Comparison of ENCODE assay signal across 7 cellular contexts in the genomic region with DNA sequence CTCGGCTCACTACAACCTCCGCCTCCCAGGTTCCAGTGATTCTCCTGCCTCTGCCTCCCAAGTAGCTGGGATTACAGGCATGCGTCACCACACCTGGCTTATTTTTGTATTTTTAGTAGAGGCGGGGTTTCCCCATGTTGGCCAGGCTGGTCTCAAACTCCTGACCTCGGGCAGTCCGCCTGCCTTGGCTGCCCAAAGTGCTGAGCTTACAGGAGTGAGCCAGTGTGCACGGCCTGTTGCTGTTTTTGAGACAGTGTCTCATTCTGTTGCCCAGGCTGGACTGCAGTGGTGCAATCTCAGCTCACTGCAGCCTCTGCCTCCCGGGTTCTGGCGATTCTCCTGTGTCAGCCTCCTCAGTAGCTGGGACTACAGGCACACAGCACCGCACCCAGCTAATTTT. TPM values are rescaled to one million over a fixed set of nuclear protein-coding genes. Genes with fewer than 3 reads are reported as not detected.
DNase-seq lines count a peak whose midpoint lies in the region; ATAC-seq, FAIRE-seq and TF ChIP-seq lines count a peak whose summit lies in the region.
"Not testable (repeated sequence)": the region's sequence is repeated elsewhere in the genome, so short reads cannot be mapped to it uniquely, and the experiment has no call there.

No MANE protein-coding gene starts in this region.

- peaks cover 22 to 37% of the 10 kb centered on the region in 2 experiments for H4K20me1 ChIP-seq in H1 (replicated peaks in 1 of 2; ENCODE audit: control insufficient read depth in 1 of 2, insufficient read depth in 2 of 2, low read length in 2 of 2)

- H3K23me2 ChIP-seq in H1 (ENCODE audit: low read depth, low read length) = not testable (repeated sequence)

- not testable (repeated sequence) for H3K4me3 ChIP-seq in H1 (ENCODE audit: extremely low read depth in 1 of 4, insufficient read depth in 2 of 4, low read depth in 3 of 4, low read length in 4 of 4); neuronal stem cell (ENCODE audit: low read length in 2 of 2); trophoblast cell (ENCODE audit: low read depth, low read length)

- POLR2A ChIA-PET in CD4-positive, alpha-beta T cell (lab: Charles Lee) = interaction anchor here (2.4 kb wide), 1 partner anchor 10 kb away, joined by 5 read pairs; no protein-coding TSS in a partner anchor
- POLR2A ChIA-PET in H1 (lab: Charles Lee; ENCODE audit: partially characterized antibody) = interaction anchor here (0.5 to 1.4 kb wide), 5 partner anchors 8 to 46 kb away, joined by 3 to 5 read pairs (median 3); no protein-coding TSS in a partner anchor

- WGBS in H1 (ENCODE audit: extremely low coverage in 1 of 2, insufficient coverage in 1 of 2, insufficient read length in 1 of 2, insufficient replicate concordance in 2 of 2, low coverage in 1 of 2, low lambda C conversion rate in 2 of 2, missing lambda C conversion rate in 1 of 2), 2 experiments = 95% methylated on average over 10 of the region's 10 CpGs; no CpG with 5 or more reads in 1 of the 2 experiments
- WGBS in neuronal stem cell (ENCODE audit: extremely low coverage in 2 of 2, insufficient read length in 2 of 2, insufficient replicate concordance in 1 of 2), 2 donors = no CpG with 5 or more reads among the region's 10 CpGs
- WGBS in trophoblast cell (ENCODE audit: extremely low coverage, insufficient coverage, insufficient read length) = no CpG with 5 or more reads among the region's 10 CpGs

- not testable (repeated sequence) for TF ChIP-seq POLR2A in H1 (IDR thresholded peaks at IDR 0.05; ENCODE audit: control extremely low read depth in 1 of 2, low read depth in 2 of 2, low read length in 2 of 2)

- not testable (repeated sequence) for H3K4me3 Mint-ChIP-seq in CD4-positive, alpha-beta T cell
- H3K4me3 Mint-ChIP-seq in T-helper 17 cell = peak overlapping the region; percentile 39
- peak overlapping the region; percentile 1 for H3K4me3 Mint-ChIP-seq in central memory CD8-positive, alpha-beta T cell

- not testable (repeated sequence) for TF ChIP-seq EP300 in H1 (IDR thresholded peaks at IDR 0.05; ENCODE audit: borderline replicate concordance in 1 of 2, low read depth in 2 of 2, low read length in 2 of 2)

- H2BK15ac ChIP-seq in H1 (ENCODE audit: low read length); neuronal stem cell (ENCODE audit: low read length): not testable (repeated sequence)

- H3K4me2 ChIP-seq in H1 (ENCODE audit: insufficient read depth in 1 of 2, low read depth in 2 of 2, low read length in 2 of 2); neuronal stem cell (ENCODE audit: insufficient read depth, low read length, poor library complexity, severe bottlenecking); trophoblast cell (ENCODE audit: low read length): not testable (repeated sequence)

- H3K9me3 Mint-ChIP-seq in CD4-positive, alpha-beta T cell; central memory CD8-positive, alpha-beta T cell: not testable (repeated sequence)

- not testable (repeated sequence) for H3K27me3 Mint-ChIP-seq in CD4-positive, alpha-beta T cell; T-helper 17 cell; central memory CD8-positive, alpha-beta T cell

- peak overlapping the region; percentile 19 for H3K27ac Mint-ChIP-seq in CD4-positive, alpha-beta T cell
- H3K27ac Mint-ChIP-seq in T-helper 17 cell; central memory CD8-positive, alpha-beta T cell (ENCODE audit: low read depth): not testable (repeated sequence)

- peaks cover 0 to 28% (median 4%) of the 10 kb centered on the region in 4 experiments; a peak in 5 of 8 replicates for H3K36me3 ChIP-seq in H1 (ENCODE audit: control insufficient read depth in 2 of 4, insufficient read depth in 4 of 4, low read length in 3 of 4)
- peaks cover 2 to 93% of the 10 kb centered on the region in 2 donors for H3K36me3 ChIP-seq in neuronal stem cell (replicated peaks in 1 of 2; ENCODE audit: control insufficient read depth in 2 of 2, insufficient read depth in 2 of 2, low read length in 2 of 2)
- H3K36me3 ChIP-seq in trophoblast cell (ENCODE audit: control insufficient read depth in 1 of 2, insufficient read depth in 2 of 2, low read length in 2 of 2) = peaks cover 12 to 14% of the 10 kb centered on the region in 2 experiments

- CTCF ChIA-PET in CD4-positive, alpha-beta T cell (lab: Charles Lee) = interaction anchor here (0.6 to 1.7 kb wide), 2 partner anchors 14 to 1754 kb away, joined by 3 to 5 read pairs; no protein-coding TSS in a partner anchor
- CTCF ChIA-PET in H1 (lab: Charles Lee; ENCODE audit: partially characterized antibody) = not testable (repeated sequence)

- H2BK5ac ChIP-seq in H1 (ENCODE audit: low read depth, low read length); neuronal stem cell (ENCODE audit: low read length); trophoblast cell (ENCODE audit: low read depth, low read length, poor library complexity): not testable (repeated sequence)

- H3K27ac ChIP-seq in CD4-positive, alpha-beta T cell (ENCODE audit: low read depth, low read length); H1 (ENCODE audit: low read depth, low read length); neuronal stem cell (replicated peaks; ENCODE audit: low read length); trophoblast cell (ENCODE audit: low read depth, low read length): not testable (repeated sequence)

- H2BK12ac ChIP-seq in H1 (ENCODE audit: low read depth, low read length); neuronal stem cell (ENCODE audit: low read length); trophoblast cell (ENCODE audit: low read length): not testable (repeated sequence)

- H3K14ac ChIP-seq in H1 (ENCODE audit: insufficient read length); neuronal stem cell (ENCODE audit: low read length); trophoblast cell (ENCODE audit: low read length): not testable (repeated sequence)

- H2BK120ac ChIP-seq in H1 (replicated peaks; ENCODE audit: low read depth, low read length); neuronal stem cell (ENCODE audit: low read depth, low read length); trophoblast cell (ENCODE audit: insufficient read depth, low read length, poor library complexity): not testable (repeated sequence)

- TF ChIP-seq CTCF in CD4-positive, alpha-beta T cell (IDR thresholded peaks at IDR 0.05); H1 (IDR thresholded peaks at IDR 0.05; ENCODE audit: control extremely low read depth in 1 of 3, insufficient read depth in 1 of 3, low read depth in 1 of 3, low read length in 3 of 3): not testable (repeated sequence)

- H2AFZ ChIP-seq in H1 (ENCODE audit: low read length); neuronal stem cell (ENCODE audit: low read length); trophoblast cell (ENCODE audit: insufficient read depth, low read length, poor library complexity): not testable (repeated sequence)

- H3K9me3 ChIP-seq in CD4-positive, alpha-beta T cell (ENCODE audit: control insufficient read depth, low read length); T-helper 17 cell (ENCODE audit: control insufficient read depth, low read length, poor library complexity, severe bottlenecking); H1 (ENCODE audit: insufficient read depth in 2 of 2, low read depth in 1 of 2, low read length in 1 of 2); neuronal stem cell (replicated peaks in 1 of 2; ENCODE audit: control insufficient read depth in 2 of 2, insufficient read depth in 1 of 2, low read depth in 1 of 2, low read length in 2 of 2); trophoblast cell (ENCODE audit: insufficient read depth, low read depth, low read length): not testable (repeated sequence)

- H4K5ac ChIP-seq in H1 (ENCODE audit: insufficient read length, low read depth, low read length) = not testable (repeated sequence)

- DNase-seq in CD4-positive, alpha-beta T cell; T-helper 17 cell; central memory CD8-positive, alpha-beta T cell (ENCODE audit: low spot score in 2 of 2); H1 (ENCODE audit: low read depth in 1 of 2, low spot score in 2 of 2); neuronal stem cell (ENCODE audit: low spot score); trophoblast cell: not testable (repeated sequence)
- DNase-seq in mesenteric fat pad (ENCODE audit: low spot score) = peak; percentile 55

- H4K12ac ChIP-seq in trophoblast cell (ENCODE audit: low read depth, low read length) = not testable (repeated sequence)

- TF ChIP-seq RAD21 in H1 (IDR thresholded peaks at IDR 0.05 in 1 of 2, conservative IDR thresholded peaks at IDR 0.05 in 1 of 2; ENCODE audit: low read depth in 2 of 2, low read length in 2 of 2) = not testable (repeated sequence)

- not testable (repeated sequence) for FAIRE-seq in H1 (lab: Jason Lieb, UNC)

- not testable (repeated sequence) for H3K23ac ChIP-seq in H1 (ENCODE audit: insufficient read length); trophoblast cell (ENCODE audit: low read length)
- H3K23ac ChIP-seq in neuronal stem cell (ENCODE audit: low read depth, low read length, poor library complexity) = peak overlapping the region; percentile 43

- not testable (repeated sequence) for H3K4ac ChIP-seq in H1 (replicated peaks; ENCODE audit: insufficient read length, low read depth, low read length); neuronal stem cell (ENCODE audit: low read length)
- peak overlapping the region; percentile 8 for H3K4ac ChIP-seq in trophoblast cell (ENCODE audit: low read depth, low read length)

- ATAC-seq in CD4-positive, alpha-beta T cell (ENCODE audit: poor library complexity); T-helper 17 cell; central memory CD8-positive, alpha-beta T cell (replicated peaks; ENCODE audit: extremely low read depth, poor library complexity, severe bottlenecking): not testable (repeated sequence)

- H3K56ac ChIP-seq in H1 (replicated peaks; ENCODE audit: insufficient read length, low read depth, low read length) = not testable (repeated sequence)

- not testable (repeated sequence) for H4K91ac ChIP-seq in H1 (replicated peaks; ENCODE audit: insufficient read length, low read length); neuronal stem cell (ENCODE audit: low read depth, low read length, poor library complexity); trophoblast cell (ENCODE audit: low read depth, low read length)

- peaks cover 79% of the 10 kb centered on the region for H3K36me3 Mint-ChIP-seq in CD4-positive, alpha-beta T cell (ENCODE audit: low read depth)
- H3K36me3 Mint-ChIP-seq in T-helper 17 cell (ENCODE audit: low read depth) = not testable (repeated sequence)
- H3K36me3 Mint-ChIP-seq in central memory CD8-positive, alpha-beta T cell (ENCODE audit: insufficient read depth) = peaks cover 32% of the 10 kb centered on the region

- not testable (repeated sequence) for H3K79me1 ChIP-seq in H1 (ENCODE audit: low read depth, low read length); neuronal stem cell (ENCODE audit: low read depth, low read length); trophoblast cell (ENCODE audit: low read length)

- H3K79me2 ChIP-seq in H1 (ENCODE audit: control insufficient read depth in 1 of 2, insufficient read depth in 2 of 2, low read length in 2 of 2) = peaks cover 20 to 100% of the 10 kb centered on the region in 2 experiments; a peak in 3 of 4 replicates
- not testable (repeated sequence) for H3K79me2 ChIP-seq in trophoblast cell (ENCODE audit: control insufficient read depth, insufficient read depth, low read length, poor library complexity)

- H3K4me1 ChIP-seq in H1 (replicated peaks in 1 of 4; ENCODE audit: control insufficient read depth in 3 of 4, insufficient read depth in 4 of 4, low read length in 3 of 4); neuronal stem cell (ENCODE audit: control insufficient read depth in 2 of 2, insufficient read depth in 1 of 2, low read depth in 1 of 2, low read length in 2 of 2); trophoblast cell (ENCODE audit: control insufficient read depth in 1 of 2, insufficient read depth in 2 of 2, low read length in 2 of 2): not testable (repeated sequence)

- not testable (repeated sequence) for H3K18ac ChIP-seq in H1 (ENCODE audit: extremely low read depth, low read length); neuronal stem cell (ENCODE audit: low read length); trophoblast cell (ENCODE audit: low read length)

- not testable (repeated sequence) for H2AK5ac ChIP-seq in H1 (ENCODE audit: low read depth, low read length); neuronal stem cell (ENCODE audit: low read depth, low read length); trophoblast cell (ENCODE audit: low read length)

- H2BK20ac ChIP-seq in H1 (ENCODE audit: low read length) = not testable (repeated sequence)

- peaks cover 86% of the 10 kb centered on the region for H3K4me1 Mint-ChIP-seq in CD4-positive, alpha-beta T cell (ENCODE audit: low read depth)
- peaks cover 57% of the 10 kb centered on the region for H3K4me1 Mint-ChIP-seq in T-helper 17 cell
- peaks cover 72% of the 10 kb centered on the region for H3K4me1 Mint-ChIP-seq in central memory CD8-positive, alpha-beta T cell

- H3K9ac ChIP-seq in H1 (replicated peaks in 1 of 4; ENCODE audit: extremely low read depth in 1 of 4, low read depth in 3 of 4, low read length in 3 of 4); neuronal stem cell (ENCODE audit: low read depth, low read length, poor library complexity); trophoblast cell (ENCODE audit: low read length): not testable (repeated sequence)

- intact Hi-C loops in CD4-positive, alpha-beta T cell (cut with DNase I, micrococcal nuclease) = not testable (repeated sequence)

- H4K8ac ChIP-seq in H1 (ENCODE audit: extremely low read depth, insufficient read depth, low read length) = 0 out of 2 replicates have a peak overlapping the region, but pooled peaks have one; percentile 14
- H4K8ac ChIP-seq in neuronal stem cell (ENCODE audit: low read depth, low read length); trophoblast cell (ENCODE audit: low read depth, low read length): not testable (repeated sequence)

- H3K27me3 ChIP-seq in CD4-positive, alpha-beta T cell (ENCODE audit: control insufficient read depth, insufficient read depth, low read length); H1 (replicated peaks in 1 of 4; ENCODE audit: control insufficient read depth in 3 of 4, extremely low read depth in 1 of 4, insufficient read depth in 3 of 4, low read length in 3 of 4); neuronal stem cell (ENCODE audit: control insufficient read depth in 3 of 3, insufficient read depth in 3 of 3, low read depth in 1 of 3, low read length in 3 of 3); trophoblast cell (ENCODE audit: insufficient read depth, low read length): not testable (repeated sequence)

RNA-seq across cellular contexts. Expression of a gene that starts 41.3 kb away (rescaled TPM):
- total RNA-seq in CD4-positive, alpha-beta T cell = 100 to 1,000 TPM; 169 to 177 TPM
- total RNA-seq in T-helper 17 cell (100 to 1,000 TPM; 171 to 195 TPM), mesenteric fat pad (107 TPM)
- total RNA-seq in H1 (2021; fragmentation: NEBNext Ultra II Directional; extraction: Animal tissue kit (Norgen Biotek cat#: 25700)) = 122 and 128 TPM in 2 replicates
- 38.4 and 72.9 TPM in 2 replicates for polyA plus RNA-seq in H1 (2011; rRNA removed)
- 61.6 TPM for polyA plus RNA-seq in H1 (2011; cell fraction: cytosol; rRNA removed)
- polyA plus RNA-seq in H1 (2011; cell fraction: nucleus; rRNA removed) = 49.5 TPM
- polyA plus RNA-seq in H1 (2012, experiment 1 of 2) = 64.4 to 81.6 TPM (median 72.8 TPM) in 4 replicates
- 4.4 TPM for polyA plus RNA-seq in H1 (2012, experiment 2 of 2)
- polyA plus RNA-seq in H1 (2013, experiment 1 of 2) = 91.5 TPM
- 96.1 TPM for polyA plus RNA-seq in H1 (2013, experiment 2 of 2)
- polyA minus RNA-seq in H1 (2011; rRNA and poly(A)+ RNA removed) = 126 and 136 TPM in 2 replicates
- polyA minus RNA-seq in H1 (2011; cell fraction: cytosol; rRNA and poly(A)+ RNA removed) = 60.3 TPM
- 140 TPM for polyA minus RNA-seq in H1 (2011; cell fraction: nucleus; rRNA and poly(A)+ RNA removed)
- 150 TPM for polyA plus RNA-seq in neuronal stem cell (2013, experiment 1 of 2)
- 162 TPM for polyA plus RNA-seq in neuronal stem cell (2013, experiment 2 of 2)
- polyA plus RNA-seq in trophoblast cell (2013) = 143 and 144 TPM in 2 replicates
